In genomic region chr1:28744184-28744583, GRCh38 we compare ENCODE assay signal across 10 cellular contexts. TPM values are rescaled to one million over a fixed set of nuclear protein-coding genes. Genes with fewer than 3 reads are reported as not detected.
DNase-seq lines count a peak whose midpoint lies in the region; ATAC-seq, FAIRE-seq and TF ChIP-seq lines count a peak whose summit lies in the region.
"Had no signal": no experiment of that assay in that cellular context is flagged by ENCODE, and none has a peak within 500 bp of the region (broad histone marks: within the 10 kb centered on the region; RNA-seq: fewer than 3 reads in every experiment).

No MANE protein-coding gene starts in this region.

- no peaks in the 10 kb centered on the region for H3K27me3 Mint-ChIP-seq in activated CD4-positive, alpha-beta memory T cell treated with anti-CD3 and anti-CD28 coated beads, Interleukin-2, amount 10 ng/mL, durations not matched to agents 7 days and 5 days

- no peak for TF ChIP-seq RAD21 in HepG2 (CRISPR knock-in tag; IDR thresholded peaks at IDR 0.05)

- intact Hi-C loops in HepG2 (cut with micrococcal nuclease; ENCODE audit: unreplicated experiment) (no loop called here), right lobe of liver (cut with DNase I) (no loop called here)

- WGBS in HepG2 (ENCODE audit: low lambda C conversion rate): 94% methylated on average over 4 of the region's 4 CpGs
- 77% methylated on average over 4 of the region's 4 CpGs for WGBS in right lobe of liver (ENCODE audit: insufficient coverage, low coverage, low lambda C conversion rate, missing lambda C conversion rate)

- in situ Hi-C loops in HepG2 (cut with HindIII; ENCODE audit: extremely low pct_ligation_motif_present, low pct_unique_long_range_greater_than_20kb): no loop called here

- H3K4me3 ChIP-seq in HepG2 (replicated peaks in 1 of 3; ENCODE audit: insufficient read depth in 1 of 3, low read depth in 2 of 3, low read length in 3 of 3) (no peak overlapping the region), right lobe of liver (no peak overlapping the region), iPS-20b (ENCODE audit: low read length) (peak overlapping the region; percentile 44)

- H3K9me3 Mint-ChIP-seq in activated CD4-positive, alpha-beta memory T cell treated with anti-CD3 and anti-CD28 coated beads, Interleukin-2, amount 10 ng/mL, durations not matched to agents 7 days and 5 days: no peaks in the 10 kb centered on the region

- TF ChIP-seq POLR2A in HepG2 (IDR thresholded peaks at IDR 0.05; ENCODE audit: insufficient read depth in 1 of 2, low read depth in 2 of 2, low read length in 2 of 2) (no peak), right lobe of liver (IDR thresholded peaks at IDR 0.05) (no peak)

- FAIRE-seq in HepG2 (lab: Jason Lieb, UNC): no peak

- no peak overlapping the region for H2AFZ ChIP-seq in HepG2 (ENCODE audit: low read length)

- H4K20me1 ChIP-seq in HepG2 (ENCODE audit: insufficient read depth, low read length): peaks cover 75% of the 10 kb centered on the region

- no peak for TF ChIP-seq EP300 in HepG2 (IDR thresholded peaks at IDR 0.05; ENCODE audit: low read depth in 2 of 2, low read length in 2 of 2)
- TF ChIP-seq EP300 in HepG2 (CRISPR knock-in tag; IDR thresholded peaks at IDR 0.05; ENCODE audit: borderline replicate concordance): no peak

- POLR2A ChIA-PET in HepG2 (lab: Yijun Ruan, JAX): interaction anchor here (1.5 kb wide), 1 partner anchor 8 kb away, joined by 4 read pairs; the partner anchor contains the start of gene YTHDF2
- POLR2A ChIA-PET in activated CD4-positive, alpha-beta memory T cell treated with anti-CD3 and anti-CD28 coated beads, Interleukin-2, amount 10 ng/mL, durations not matched to agents 7 days and 5 days (lab: Charles Lee): interaction anchor here (1.3 to 1.5 kb wide), 3 partner anchors 12 to 96 kb away, joined by 4 read pairs; no protein-coding TSS in a partner anchor

- no peak for TF ChIP-seq CTCF in HepG2 (CRISPR knock-in tag; IDR thresholded peaks at IDR 0.05)
- TF ChIP-seq CTCF in right lobe of liver (IDR thresholded peaks at IDR 0.05): no peak

- no TSS peak for BruUV-seq in HepG2 (replicated peaks; lab: Mats Ljungman, UMichigan)

- peak overlapping the region; percentile 13 for H3K27ac Mint-ChIP-seq in activated CD4-positive, alpha-beta memory T cell treated with anti-CD3 and anti-CD28 coated beads, Interleukin-2, amount 10 ng/mL, durations not matched to agents 7 days and 5 days

- CTCF ChIA-PET in HepG2 (lab: Yijun Ruan, JAX; ENCODE audit: low intra/inter-chr PET ratio, low total read pairs): no interaction called here
- CTCF ChIA-PET in activated CD4-positive, alpha-beta memory T cell treated with anti-CD3 and anti-CD28 coated beads, Interleukin-2, amount 10 ng/mL, durations not matched to agents 7 days and 5 days (lab: Charles Lee): interaction anchor here (1.6 kb wide), 1 partner anchor 8 kb away, joined by 6 read pairs; the partner anchor contains the start of gene YTHDF2

- peaks cover 98% of the 10 kb centered on the region for H3K4me1 ChIP-seq in HepG2 (ENCODE audit: insufficient read depth, low read length)
- H3K4me1 ChIP-seq in right lobe of liver: peaks cover 0 to 29% (median under 1%) of the 10 kb centered on the region in 4 donors
- no peaks in the 10 kb centered on the region; the same call in 1 of the 2 replicates for H3K4me1 ChIP-seq in iPS-20b (ENCODE audit: insufficient read depth, low read length)

- peaks cover 10 to 71% of the 10 kb centered on the region in 2 experiments for H3K36me3 ChIP-seq in HepG2 (replicated peaks in 1 of 2; ENCODE audit: control insufficient read depth in 1 of 2, insufficient read depth in 2 of 2, low read length in 2 of 2)
- peaks cover 4 to 69% (median 32%) of the 10 kb centered on the region in 4 donors for H3K36me3 ChIP-seq in right lobe of liver
- peaks cover 98% of the 10 kb centered on the region for H3K36me3 ChIP-seq in iPS-20b (ENCODE audit: insufficient read depth, low read depth, low read length)

- peaks cover 66% of the 10 kb centered on the region for H3K4me1 Mint-ChIP-seq in activated CD4-positive, alpha-beta memory T cell treated with anti-CD3 and anti-CD28 coated beads, Interleukin-2, amount 10 ng/mL, durations not matched to agents 7 days and 5 days

- ATAC-seq in HepG2: no peak
- no peak for ATAC-seq in right lobe of liver
- no peak for ATAC-seq in GM21723 (IDR thresholded peaks at IDR 0.05; ENCODE audit: unreplicated experiment)
- ATAC-seq in HG02885 (IDR thresholded peaks at IDR 0.05; ENCODE audit: poor library complexity, unreplicated experiment): no peak
- ATAC-seq: HCT116 had no signal

- no peaks in the 10 kb centered on the region for H3K9me3 ChIP-seq in HepG2 (ENCODE audit: low read length)
- H3K9me3 ChIP-seq in right lobe of liver: no peaks in the 10 kb centered on the region
- no peaks in the 10 kb centered on the region for H3K9me3 ChIP-seq in iPS-20b (ENCODE audit: insufficient read depth, low read depth, low read length)
- H3K9me3 ChIP-seq: esophagus squamous epithelium had no signal

- H3K36me3 Mint-ChIP-seq in activated CD4-positive, alpha-beta memory T cell treated with anti-CD3 and anti-CD28 coated beads, Interleukin-2, amount 10 ng/mL, durations not matched to agents 7 days and 5 days (ENCODE audit: low read depth): peaks cover 65% of the 10 kb centered on the region

- no peaks in the 10 kb centered on the region for H3K27me3 ChIP-seq in HepG2 (ENCODE audit: control insufficient read depth in 1 of 2, insufficient read depth in 2 of 2, low read length in 2 of 2)
- H3K27me3 ChIP-seq in right lobe of liver: no peaks in the 10 kb centered on the region
- no peaks in the 10 kb centered on the region for H3K27me3 ChIP-seq in iPS-20b (ENCODE audit: insufficient read depth, low read length)
- H3K27me3 ChIP-seq: esophagus squamous epithelium had no signal

- DNase-seq in HepG2 (ENCODE audit: low spot score) (no peak), right lobe of liver (no peak), DMS53 treated with DMSO at 0.1 percent for 48 hours (lab: John Stamatoyannopoulos, UW; ENCODE audit: unreplicated experiment) (no peak), middle frontal gyrus (ENCODE audit: extremely low spot score, low spot score) (no peak)
- DNase-seq in activated CD4-positive, alpha-beta memory T cell treated with anti-CD3 and anti-CD28 coated beads, Interleukin-2, amount 10 ng/mL, durations not matched to agents 7 days and 5 days: no peak
- DNase-seq: esophagus squamous epithelium had no signal

- peak overlapping the region; percentile 12 for H3K4me3 Mint-ChIP-seq in activated CD4-positive, alpha-beta memory T cell treated with anti-CD3 and anti-CD28 coated beads, Interleukin-2, amount 10 ng/mL, durations not matched to agents 7 days and 5 days

- H3K27ac ChIP-seq in HepG2 (ENCODE audit: extremely low read length, insufficient read depth, low read length): no peak overlapping the region
- no peak overlapping the region for H3K27ac ChIP-seq in right lobe of liver
- no peak overlapping the region for H3K27ac ChIP-seq in iPS-20b (ENCODE audit: low read length)
- H3K27ac ChIP-seq: esophagus squamous epithelium had no signal

- H3K9ac ChIP-seq in HepG2 (ENCODE audit: insufficient read depth, low read depth, low read length) (peak overlapping the region; percentile 10; the same call in 1 of the 2 replicates), iPS-20b (ENCODE audit: low read depth, low read length) (no peak overlapping the region)

- H3K4me2 ChIP-seq in HepG2 (ENCODE audit: low read depth, low read length): peak overlapping the region; percentile 39

- H3K79me2 ChIP-seq in HepG2 (ENCODE audit: insufficient read depth, low read length): peaks cover 95% of the 10 kb centered on the region

TF ChIP-seq in HepG2, 621 proteins besides CTCF, POLR2A, EP300 and RAD21:
- TF ChIP-seq ZNF263 (CRISPR knock-in tag; IDR thresholded peaks at IDR 0.05) (no peak), ZNF382 (CRISPR knock-in tag; IDR thresholded peaks at IDR 0.05; ENCODE audit: borderline replicate concordance) (no peak), ZNF614 (CRISPR knock-in tag; IDR thresholded peaks at IDR 0.05; ENCODE audit: borderline replicate concordance) (no peak), ASH2L (IDR thresholded peaks at IDR 0.05; ENCODE audit: insufficient read length, low read depth, low read length) (peak; percentile 24)
TF ChIP-seq in HepG2: peak in this region for 1.

RNA-seq across cellular contexts. Expression of gene YTHDF2, which starts 7.4 kb away (rescaled TPM):
- total RNA-seq in HepG2 (2016; rRNA removed; fragmentation: Illumina TruSeq; extraction: Trizol) (59.6 and 84.7 TPM in 2 replicates), right lobe of liver (10 to 100 TPM; 21.8 to 43.2 (median 31.7) TPM)
- 23.5 and 25.1 TPM in 2 replicates for total RNA-seq in HepG2 (2016; cell fraction: cytosol; rRNA removed; fragmentation: Illumina TruSeq; extraction: Trizol; ENCODE audit: low read depth)
- 64.6 and 75.8 TPM in 2 replicates for total RNA-seq in HepG2 (2016; cell fraction: insoluble cytoplasmic fraction; rRNA removed; fragmentation: Illumina TruSeq; extraction: Trizol)
- 40.7 and 44.0 TPM in 2 replicates for total RNA-seq in HepG2 (2016; cell fraction: membrane; rRNA removed; fragmentation: Illumina TruSeq; extraction: Trizol)
- 40.1 and 45.5 TPM in 2 replicates for total RNA-seq in HepG2 (2016; cell fraction: nucleus; rRNA removed; fragmentation: Illumina TruSeq; extraction: Trizol)
- polyA plus RNA-seq in HepG2 (2011; rRNA removed): 48.4 and 57.5 TPM in 2 replicates
- polyA plus RNA-seq in HepG2 (2011; cell fraction: cytosol; rRNA removed): 42.8 and 55.5 TPM in 2 replicates
- polyA plus RNA-seq in HepG2 (2011; cell fraction: nucleus; rRNA removed): 27.3 and 38.4 TPM in 2 replicates
- 45.7 and 46.5 TPM in 2 replicates for polyA plus RNA-seq in HepG2 (2012)
- 6.9 and 7.4 TPM in 2 replicates for polyA plus RNA-seq in HepG2 (2016; cell fraction: cytosol; fragmentation: Illumina TruSeq; extraction: Trizol; ENCODE audit: low read depth)
- polyA plus RNA-seq in HepG2 (2016; cell fraction: insoluble cytoplasmic fraction; fragmentation: Illumina TruSeq; extraction: Trizol; ENCODE audit: low read depth): 77.8 and 84.1 TPM in 2 replicates
- polyA plus RNA-seq in HepG2 (2016; cell fraction: membrane; fragmentation: Illumina TruSeq; extraction: Trizol; ENCODE audit: low read depth): 19.2 and 20.4 TPM in 2 replicates
- 51.1 and 54.7 TPM in 2 replicates for polyA plus RNA-seq in HepG2 (2016; cell fraction: nucleus; fragmentation: Illumina TruSeq; extraction: Trizol; ENCODE audit: insufficient read depth, low read depth)
- polyA minus RNA-seq in HepG2 (2011; rRNA and poly(A)+ RNA removed; ENCODE audit: low replicate concordance): 118 and 193 TPM in 2 replicates
- polyA minus RNA-seq in HepG2 (2011; cell fraction: cytosol; rRNA and poly(A)+ RNA removed): 60.7 and 61.0 TPM in 2 replicates
- polyA minus RNA-seq in HepG2 (2011; cell fraction: nucleus; rRNA and poly(A)+ RNA removed): 38.6 and 48.5 TPM in 2 replicates
- 10 to 100 TPM; 69.9 to 70.9 TPM for total RNA-seq in activated CD4-positive, alpha-beta memory T cell treated with anti-CD3 and anti-CD28 coated beads, Interleukin-2, amount 10 ng/mL, durations not matched to agents 7 days and 5 days
